Comparison of ENCODE assay signal across 17 cellular contexts in genomic region chr9:82454509-82455190, GRCh38.
"Had no signal": no experiment of that assay in that cellular context is flagged by ENCODE, and none has a peak within 500 bp of the region (broad histone marks: within the 10 kb centered on the region; RNA-seq: fewer than 3 reads in every experiment).

No MANE protein-coding gene starts in this region.

- H3K4me2 ChIP-seq: smooth muscle cell had no signal

- H3K27me3 ChIP-seq: dorsolateral prefrontal cortex, upper lobe of right lung, vagina had no signal

- H3K27ac Mint-ChIP-seq: naive thymus-derived CD4-positive, alpha-beta T cell had no signal

- H3K4me3 ChIP-seq: coronary artery, dorsolateral prefrontal cortex, left ventricle myocardium inferior, lung, smooth muscle cell, upper lobe of right lung, vagina had no signal

- H3K9me3 ChIP-seq: upper lobe of right lung, vagina had no signal

- DNase-seq: dorsolateral prefrontal cortex; effector CD8-positive, alpha-beta T cell; foreskin melanocyte; head of caudate nucleus; hippocampal formation; islet precursor cell; left ventricle myocardium inferior; mesendoderm; naive thymus-derived CD4-positive, alpha-beta T cell; posterior cingulate gyrus; stimulated activated CD4-positive, alpha-beta T cell treated with anti-CD3 and anti-CD28 coated beads, Interleukin-2, amount 100 ng/mL, for 48 hours; stimulated activated naive CD4-positive, alpha-beta T cell treated with Interleukin-2 at 50 U/mL for 16 hours; upper lobe of right lung had no signal

- ATAC-seq: naive thymus-derived CD4-positive, alpha-beta T cell; upper lobe of right lung had no signal

- H3K27me3 Mint-ChIP-seq: naive thymus-derived CD4-positive, alpha-beta T cell had no signal

- H3K4me1 ChIP-seq: left ventricle myocardium inferior, upper lobe of right lung, vagina had no signal

- H3K27ac ChIP-seq: coronary artery, dorsolateral prefrontal cortex, left ventricle myocardium inferior, upper lobe of right lung, vagina had no signal

- H3K4me3 Mint-ChIP-seq: naive thymus-derived CD4-positive, alpha-beta T cell had no signal

- H3K36me3 ChIP-seq: left ventricle myocardium inferior, upper lobe of right lung, vagina had no signal

- H3K4me1 Mint-ChIP-seq: naive thymus-derived CD4-positive, alpha-beta T cell had no signal
